Comparison of ENCODE assay signal across 12 cellular contexts in the genomic region with DNA sequence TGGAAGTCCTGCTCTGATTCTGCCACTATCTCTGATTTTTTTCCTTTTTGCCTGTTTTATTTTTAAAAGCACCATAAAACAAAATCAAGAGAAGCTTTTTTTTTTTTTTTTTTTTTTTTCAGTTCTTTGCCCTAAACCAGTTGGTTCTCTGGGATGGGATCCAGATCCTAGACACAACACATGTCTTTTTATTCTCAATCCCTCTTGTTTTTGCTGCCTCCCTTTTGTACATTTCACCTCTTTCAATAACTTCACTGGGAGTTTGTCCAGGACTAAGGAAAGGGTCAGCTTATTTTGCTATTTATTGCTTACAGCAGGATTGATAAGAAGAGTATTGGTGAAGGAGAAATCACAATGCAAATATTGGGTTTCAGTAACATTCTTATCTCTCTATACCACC.
A peak's percentile ranks its signal among the peaks of the same experiment; 100 is the strongest.
DNase-seq lines count a peak whose midpoint lies in the region; ATAC-seq and TF ChIP-seq lines count a peak whose summit lies in the region.
"Had no signal": no experiment of that assay in that cellular context is flagged by ENCODE, and none has a peak within 500 bp of the region (broad histone marks: within the 10 kb centered on the region; RNA-seq: fewer than 3 reads in every experiment).

No MANE protein-coding gene starts in this region.

- H3K27me3 Mint-ChIP-seq in GM23338 (ENCODE audit: insufficient read depth, low read depth, poor library complexity): no peaks in the 10 kb centered on the region
- no peaks in the 10 kb centered on the region for H3K27me3 Mint-ChIP-seq in brain
- H3K27me3 Mint-ChIP-seq: CD4-positive, alpha-beta T cell had no signal

- no peak overlapping the region for H3K4me2 ChIP-seq in GM23338
- peak overlapping the region; percentile 11 for H3K4me2 ChIP-seq in hepatocyte

- H3K27ac Mint-ChIP-seq in GM23338 (peak overlapping the region; percentile 44; the same call in 1 of the 2 replicates), brain (peak overlapping the region in 3 of 5 experiments; percentile 34 to 90 (median 62))
- H3K27ac Mint-ChIP-seq: CD4-positive, alpha-beta T cell had no signal

- H3K36me3 Mint-ChIP-seq in GM23338 (ENCODE audit: low read depth) (no peaks in the 10 kb centered on the region), brain (peaks cover 14% of the 10 kb centered on the region)

- H3K27ac ChIP-seq in GM23338 (ENCODE audit: low read depth) (no peak overlapping the region), hepatocyte (no peak overlapping the region)
- H3K27ac ChIP-seq: C4-2B had no signal

- no peaks in the 10 kb centered on the region for H3K9me2 ChIP-seq in GM23338 (ENCODE audit: insufficient read depth)
- H3K9me2 ChIP-seq in hepatocyte (replicated peaks; ENCODE audit: insufficient read depth): no peaks in the 10 kb centered on the region

- ATAC-seq in GM23338 (no peak), GM21737 (IDR thresholded peaks at IDR 0.05; ENCODE audit: unreplicated experiment) (no peak)

- no peaks in the 10 kb centered on the region for H3K79me2 ChIP-seq in GM23338 (replicated peaks; ENCODE audit: insufficient read depth)
- H3K79me2 ChIP-seq in hepatocyte: no peaks in the 10 kb centered on the region

- H4K20me1 ChIP-seq in GM23338 (replicated peaks; ENCODE audit: insufficient read depth) (no peaks in the 10 kb centered on the region), hepatocyte (ENCODE audit: insufficient read depth, poor library complexity, severe bottlenecking) (no peaks in the 10 kb centered on the region)

- no peak for TF ChIP-seq CTCF in GM23338 (conservative IDR thresholded peaks at IDR 0.05; ENCODE audit: low read depth in 2 of 2)
- TF ChIP-seq CTCF in brain (conservative IDR thresholded peaks at IDR 0.05): no peak
- TF ChIP-seq CTCF in hepatocyte (IDR thresholded peaks at IDR 0.05; ENCODE audit: poor library complexity): no peak

- H3K9me3 ChIP-seq in hepatocyte (ENCODE audit: low read depth): no peaks in the 10 kb centered on the region
- H3K9me3 ChIP-seq: Caco-2, HAP-1 had no signal

- no peak overlapping the region for H3K4me3 ChIP-seq in GM23338
- H3K4me3 ChIP-seq in hepatocyte: no peak overlapping the region
- H3K4me3 ChIP-seq: HAP-1 had no signal

- H3K9me3 Mint-ChIP-seq in GM23338: no peaks in the 10 kb centered on the region
- no peaks in the 10 kb centered on the region for H3K9me3 Mint-ChIP-seq in brain
- H3K9me3 Mint-ChIP-seq: CD4-positive, alpha-beta T cell had no signal

- H3K4me1 ChIP-seq in GM23338 (ENCODE audit: insufficient read depth): 0 out of 2 replicates have a peak, but pooled peaks cover 7% of the 10 kb centered on the region
- peaks cover 6% of the 10 kb centered on the region for H3K4me1 ChIP-seq in hepatocyte (ENCODE audit: insufficient read depth)
- H3K4me1 ChIP-seq: HAP-1 had no signal

- H3K27me3 ChIP-seq in GM23338 (ENCODE audit: insufficient read depth) (no peaks in the 10 kb centered on the region), hepatocyte (no peaks in the 10 kb centered on the region)

- intact Hi-C loops in cardiac septum (cut with DNase I): no loop called here

- H3K4me3 Mint-ChIP-seq in GM23338 (no peak overlapping the region), brain (peak overlapping the region in 1 of 5 experiments; percentile 45)
- H3K4me3 Mint-ChIP-seq: CD4-positive, alpha-beta T cell had no signal

- DNase-seq in GM23338 (ENCODE audit: low spot score): no peak
- DNase-seq in hepatocyte (ENCODE audit: low spot score): no peak
- DNase-seq in superior temporal gyrus (ENCODE audit: extremely low spot score): peak; percentile 45
- no peak for DNase-seq in cardiac septum (ENCODE audit: low spot score)
- DNase-seq in GOT3 (lab: John Stamatoyannopoulos, UW): no peak
- DNase-seq: CD4-positive, alpha-beta T cell; GDM1 had no signal

- H3F3A ChIP-seq in GM23338 (replicated peaks; ENCODE audit: low read depth): no peaks in the 10 kb centered on the region

- H3K4me1 Mint-ChIP-seq in GM23338 (0 out of 3 replicates have a peak, but pooled peaks cover 3% of the 10 kb centered on the region), brain (peaks cover 9% of the 10 kb centered on the region)

- no peak overlapping the region for H2AFZ ChIP-seq in GM23338
- H2AFZ ChIP-seq in hepatocyte: no peak overlapping the region

- no peaks in the 10 kb centered on the region; the same call in 1 of the 2 replicates for H3K36me3 ChIP-seq in GM23338 (ENCODE audit: insufficient read depth)
- H3K36me3 ChIP-seq in hepatocyte (replicated peaks; ENCODE audit: insufficient read depth, low read depth): no peaks in the 10 kb centered on the region
- H3K36me3 ChIP-seq: HAP-1 had no signal

TF ChIP-seq in GM23338, 12 proteins besides CTCF, POLR2A, EP300 and RAD21:
- TF ChIP-seq EZH2 (IDR thresholded peaks at IDR 0.05; ENCODE audit: low read depth, unreplicated experiment) (no peak), ZNF114 (CRISPR knock-in tag; IDR thresholded peaks at IDR 0.05) (no peak), JUNB (IDR thresholded peaks at IDR 0.05; ENCODE audit: unreplicated experiment) (no peak), ZNF331 (CRISPR knock-in tag; IDR thresholded peaks at IDR 0.05; ENCODE audit: low read depth) (no peak)
